ENCODE assay signal across 1 cellular context in genomic region chr4:108100827-108101226, GRCh38.
TF ChIP-seq lines count a peak whose summit lies in the region.

No MANE protein-coding gene starts in this region.

TF ChIP-seq in GM12878, 131 proteins besides CTCF, POLR2A, EP300 and RAD21 (continued from another document):
- no peak for TF ChIP-seq SIX5 (IDR thresholded peaks at IDR 0.05; ENCODE audit: low read depth, low read length, severe bottlenecking)
- no peak for TF ChIP-seq HDAC6 (IDR thresholded peaks at IDR 0.05; ENCODE audit: unreplicated experiment)
- TF ChIP-seq BCLAF1 (IDR thresholded peaks at IDR 0.05) = no peak
- no peak for TF ChIP-seq SREBF2 (IDR thresholded peaks at IDR 0.05; ENCODE audit: low read length)
- TF ChIP-seq SRF (IDR thresholded peaks at IDR 0.05; ENCODE audit: low read depth in 2 of 2, low read length in 2 of 2) = no peak
- TF ChIP-seq IRF4 (IDR thresholded peaks at IDR 0.05; ENCODE audit: low read depth, low read length) = no peak
